ENCODE assay signal across 1 cellular context in genomic region chr11:46238967-46239800, GRCh38.
TF ChIP-seq lines count a peak whose summit lies in the region.

No MANE protein-coding gene starts in this region.

TF ChIP-seq in K562, 482 proteins besides CTCF, POLR2A, EP300 and RAD21 (continued from another document and continues in another):
- TF ChIP-seq ZBTB40 (IDR thresholded peaks at IDR 0.05) (no peak), ZBTB40 (CRISPR knock-in tag; IDR thresholded peaks at IDR 0.05) (peak; percentile 60), NR0B1 (IDR thresholded peaks at IDR 0.05; ENCODE audit: partially characterized antibody) (no peak), ARID3B (CRISPR knock-in tag; IDR thresholded peaks at IDR 0.05; ENCODE audit: borderline replicate concordance) (no peak), ZNF311 (CRISPR knock-in tag; IDR thresholded peaks at IDR 0.05) (no peak), CTBP1 (IDR thresholded peaks at IDR 0.05; ENCODE audit: borderline replicate concordance) (peak; percentile 93), TAL1 (IDR thresholded peaks at IDR 0.05) (no peak), BCLAF1 (IDR thresholded peaks at IDR 0.05; ENCODE audit: borderline replicate concordance in 1 of 2, control insufficient read depth in 1 of 2, low read depth in 2 of 2, low read length in 1 of 2) (0 out of 4 replicates have a peak, but pooled peaks of 1 of the 2 experiments have one; percentile 69), AFF4 (CRISPR knock-in tag; IDR thresholded peaks at IDR 0.05) (peak; percentile 39), SMARCE1 (IDR thresholded peaks at IDR 0.05) (peak; percentile 35; the same call in 1 of the 2 replicates), OTX1 (CRISPR knock-in tag; IDR thresholded peaks at IDR 0.05) (no peak), CAMTA2 (CRISPR knock-in tag; conservative IDR thresholded peaks at IDR 0.05) (no peak), THRAP3 (IDR thresholded peaks at IDR 0.05; ENCODE audit: borderline replicate concordance) (no peak), FIP1L1 (IDR thresholded peaks at IDR 0.05; ENCODE audit: low read depth, low read length, poor library complexity, severe bottlenecking) (peak; percentile 47), GABPB1 (CRISPR knock-in tag; IDR thresholded peaks at IDR 0.05) (peak; percentile 81), SP1 (CRISPR knock-in tag; IDR thresholded peaks at IDR 0.05) (peak; percentile 79), UBTF (IDR thresholded peaks at IDR 0.05; ENCODE audit: borderline replicate concordance in 1 of 2, low read depth in 2 of 2, low read length in 2 of 2) (peak in 1 of 2 experiments; percentile 84; a peak in 2 of 4 replicates), ILF3 (IDR thresholded peaks at IDR 0.05; ENCODE audit: borderline replicate concordance) (no peak), SAP30 (IDR thresholded peaks at IDR 0.05; ENCODE audit: borderline replicate concordance, insufficient read depth, low read depth, low read length, poor library complexity, severe bottlenecking) (peak; percentile 50), BMI1 (IDR thresholded peaks at IDR 0.05; ENCODE audit: low read length) (0 out of 2 replicates have a peak, but pooled peaks have one; percentile 10), ASH1L (IDR thresholded peaks at IDR 0.05; ENCODE audit: borderline replicate concordance, low read depth, partially characterized antibody) (no peak), KDM4B (IDR thresholded peaks at IDR 0.05; ENCODE audit: borderline replicate concordance in 2 of 2, low read depth in 1 of 2) (no peak), JUNB (CRISPR knock-in tag; conservative IDR thresholded peaks at IDR 0.05) (no peak), ZNF263 (CRISPR knock-in tag; IDR thresholded peaks at IDR 0.05; ENCODE audit: borderline replicate concordance) (peak; percentile 76; the same call in 1 of the 2 replicates), RNF2 (IDR thresholded peaks at IDR 0.05) (no peak), POLR2G (IDR thresholded peaks at IDR 0.05; ENCODE audit: low read depth, low read length) (peak; percentile 86), TBL1XR1 (IDR thresholded peaks at IDR 0.05; ENCODE audit: low read length in 2 of 2) (peak in 1 of 2 experiments; percentile 24; a peak in 2 of 4 replicates), ZBTB1 (CRISPR knock-in tag; IDR thresholded peaks at IDR 0.05; ENCODE audit: borderline replicate concordance, low read depth) (0 out of 2 replicates have a peak, but pooled peaks have one; percentile 38), ESRRA (IDR thresholded peaks at IDR 0.05; ENCODE audit: borderline replicate concordance, low read depth) (peak; percentile 43), LCOR (CRISPR knock-in tag; IDR thresholded peaks at IDR 0.05) (peak; percentile 65; the same call in 1 of the 2 replicates), NFE2L1 (tag; IDR thresholded peaks at IDR 0.05; ENCODE audit: borderline replicate concordance, low read depth) (no peak), CCNT2 (IDR thresholded peaks at IDR 0.05; ENCODE audit: borderline replicate concordance, extremely low read depth, insufficient read length, low read depth, low read length) (peak; percentile 91), E2F6 (IDR thresholded peaks at IDR 0.05; ENCODE audit: borderline replicate concordance in 1 of 2, extremely low read depth in 1 of 2, insufficient read depth in 1 of 2, insufficient read length in 1 of 2, low read depth in 1 of 2, low read length in 1 of 2, poor library complexity in 1 of 2, severe bottlenecking in 1 of 2) (peak in 1 of 2 experiments; percentile 41), BDP1 (IDR thresholded peaks at IDR 0.05; ENCODE audit: insufficient read depth, insufficient read length) (no peak), HNRNPH1 (optimal IDR thresholded peaks at IDR 0.05; ENCODE audit: low read depth, low read length) (no peak), MCM7 (IDR thresholded peaks at IDR 0.05) (no peak)
